In the genomic region with DNA sequence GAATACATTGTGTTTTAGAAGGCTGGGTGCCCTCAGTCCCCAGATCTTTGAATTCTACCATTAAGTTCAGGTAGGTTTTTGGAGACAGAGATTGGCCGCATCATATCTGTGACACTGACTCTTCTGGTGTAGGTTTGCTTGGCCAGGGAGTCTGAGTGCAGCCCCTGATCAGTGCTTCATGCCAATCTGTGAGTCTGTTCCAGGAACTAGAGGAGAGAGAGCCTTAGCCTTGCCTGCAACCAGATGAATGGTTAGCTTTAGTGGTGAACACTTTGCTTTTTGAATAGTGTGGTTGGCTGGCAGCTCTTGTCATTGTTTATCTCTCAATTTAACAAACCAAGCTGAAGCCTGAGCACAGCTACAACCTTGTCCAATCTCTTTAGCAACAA, we compare ENCODE assay signal across 1 cellular context.
TF ChIP-seq lines count a peak whose summit lies in the region.

No MANE protein-coding gene starts in this region.

TF ChIP-seq in WTC11, 78 proteins besides CTCF, POLR2A, EP300 and RAD21 (continued from another document):
- TF ChIP-seq, protein P1, sequence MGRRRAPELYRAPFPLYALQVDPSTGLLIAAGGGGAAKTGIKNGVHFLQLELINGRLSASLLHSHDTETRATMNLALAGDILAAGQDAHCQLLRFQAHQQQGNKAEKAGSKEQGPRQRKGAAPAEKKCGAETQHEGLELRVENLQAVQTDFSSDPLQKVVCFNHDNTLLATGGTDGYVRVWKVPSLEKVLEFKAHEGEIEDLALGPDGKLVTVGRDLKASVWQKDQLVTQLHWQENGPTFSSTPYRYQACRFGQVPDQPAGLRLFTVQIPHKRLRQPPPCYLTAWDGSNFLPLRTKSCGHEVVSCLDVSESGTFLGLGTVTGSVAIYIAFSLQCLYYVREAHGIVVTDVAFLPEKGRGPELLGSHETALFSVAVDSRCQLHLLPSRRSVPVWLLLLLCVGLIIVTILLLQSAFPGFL (CRISPR knock-in tag; IDR thresholded peaks at IDR 0.05; ENCODE audit: borderline replicate concordance), result no peak
- TF ChIP-seq, protein P2, sequence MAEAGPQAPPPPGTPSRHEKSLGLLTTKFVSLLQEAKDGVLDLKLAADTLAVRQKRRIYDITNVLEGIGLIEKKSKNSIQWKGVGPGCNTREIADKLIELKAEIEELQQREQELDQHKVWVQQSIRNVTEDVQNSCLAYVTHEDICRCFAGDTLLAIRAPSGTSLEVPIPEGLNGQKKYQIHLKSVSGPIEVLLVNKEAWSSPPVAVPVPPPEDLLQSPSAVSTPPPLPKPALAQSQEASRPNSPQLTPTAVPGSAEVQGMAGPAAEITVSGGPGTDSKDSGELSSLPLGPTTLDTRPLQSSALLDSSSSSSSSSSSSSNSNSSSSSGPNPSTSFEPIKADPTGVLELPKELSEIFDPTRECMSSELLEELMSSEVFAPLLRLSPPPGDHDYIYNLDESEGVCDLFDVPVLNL (CRISPR knock-in tag; IDR thresholded peaks at IDR 0.05; ENCODE audit: borderline replicate concordance, low read depth), result no peak
- TF ChIP-seq EMX1 (CRISPR knock-in tag; IDR thresholded peaks at IDR 0.05) (no peak), RORB (CRISPR knock-in tag; IDR thresholded peaks at IDR 0.05) (no peak)
- TF ChIP-seq, protein P3, sequence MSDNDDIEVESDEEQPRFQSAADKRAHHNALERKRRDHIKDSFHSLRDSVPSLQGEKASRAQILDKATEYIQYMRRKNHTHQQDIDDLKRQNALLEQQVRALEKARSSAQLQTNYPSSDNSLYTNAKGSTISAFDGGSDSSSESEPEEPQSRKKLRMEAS (CRISPR knock-in tag; IDR thresholded peaks at IDR 0.05), result no peak
